21 cellular contexts compared by ENCODE assay signal in the genomic region with DNA sequence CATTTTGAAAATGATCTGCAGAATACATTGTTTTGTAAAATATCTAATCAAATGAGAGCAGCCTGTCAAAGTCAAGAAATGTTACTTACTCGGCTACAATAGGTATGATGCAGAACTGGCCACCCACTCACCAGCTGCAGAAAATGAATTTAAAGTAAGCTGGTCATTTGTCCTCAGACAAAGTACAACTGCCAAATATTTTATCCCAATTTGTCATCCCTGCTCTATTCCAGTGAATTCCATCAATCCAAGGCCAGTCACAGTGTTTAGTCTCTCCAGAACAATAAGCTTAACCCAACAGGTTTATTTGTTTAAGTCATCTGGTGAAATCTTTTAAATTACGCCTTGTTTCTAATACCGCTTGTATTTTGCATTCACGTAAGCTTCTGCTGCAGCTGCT. TPM values are rescaled to one million over a fixed set of nuclear protein-coding genes. Genes with fewer than 3 reads are reported as not detected.
DNase-seq lines count a peak whose midpoint lies in the region; ATAC-seq and TF ChIP-seq lines count a peak whose summit lies in the region.
"Had no signal": no experiment of that assay in that cellular context is flagged by ENCODE, and none has a peak within 500 bp of the region (broad histone marks: within the 10 kb centered on the region; RNA-seq: fewer than 3 reads in every experiment).

No MANE protein-coding gene starts in this region.

- no peaks in the 10 kb centered on the region for H4K20me1 ChIP-seq in OCI-LY1 (ENCODE audit: insufficient read depth, low read length)

- H3K36me3 Mint-ChIP-seq in activated CD4-positive, alpha-beta T cell treated with anti-CD3 and anti-CD28 coated beads, Interleukin-2, amount 10 ng/mL, durations not matched to agents 7 days and 5 days (ENCODE audit: low read depth) = no peaks in the 10 kb centered on the region
- H3K36me3 Mint-ChIP-seq in stimulated activated memory B cell treated with anti-CD40 and anti-IgM and Interleukin-4, amounts not matched to agents 10 μg/mL and 1 μg/mL and 100 μg/mL, for 72 hours = no peaks in the 10 kb centered on the region
- H3K36me3 Mint-ChIP-seq: CD4-positive, CD25-positive, alpha-beta regulatory T cell; memory B cell had no signal

- no peaks in the 10 kb centered on the region for H3K4me1 Mint-ChIP-seq in activated CD4-positive, alpha-beta T cell treated with anti-CD3 and anti-CD28 coated beads, Interleukin-2, amount 10 ng/mL, durations not matched to agents 7 days and 5 days
- no peaks in the 10 kb centered on the region for H3K4me1 Mint-ChIP-seq in stimulated activated memory B cell treated with anti-CD40 and anti-IgM and Interleukin-4, amounts not matched to agents 10 μg/mL and 1 μg/mL and 100 μg/mL, for 72 hours
- H3K4me1 Mint-ChIP-seq: CD4-positive, CD25-positive, alpha-beta regulatory T cell; memory B cell had no signal

- DNase-seq in cerebellar cortex (ENCODE audit: low spot score) (peak; percentile 32), globus pallidus (ENCODE audit: low spot score) (peak; percentile 19), substantia nigra (lab: John Stamatoyannopoulos, UW) (no peak), NCI-H82 treated with DMSO at 0.1 percent for 48 hours (lab: John Stamatoyannopoulos, UW; ENCODE audit: unreplicated experiment) (no peak)
- DNase-seq in activated CD4-positive, alpha-beta T cell treated with anti-CD3 and anti-CD28 coated beads, Interleukin-2, amount 10 ng/mL, durations not matched to agents 7 days and 5 days = no peak
- DNase-seq: activated CD4-positive, alpha-beta T cell treated with anti-CD3 and anti-CD28 coated beads for 1 hour; activated gamma-delta T cell treated with Interleukin-2 at 50 U/mL for 16 hours; CD4-positive, CD25-positive, alpha-beta regulatory T cell; cortex of kidney; H7; left colon; NCI-H1930; nucleus accumbens; Peyer's patch; SIG-M5; transverse colon had no signal

- no peaks in the 10 kb centered on the region for H3K36me3 ChIP-seq in OCI-LY1 (ENCODE audit: insufficient read depth, low read length)
- H3K36me3 ChIP-seq: transverse colon had no signal

- no peak for ATAC-seq in stimulated activated memory B cell treated with anti-CD40 and anti-IgM and Interleukin-4, amounts not matched to agents 10 μg/mL and 1 μg/mL and 100 μg/mL, for 72 hours
- ATAC-seq: left colon had no signal

- no peaks in the 10 kb centered on the region for H3K9me3 ChIP-seq in OCI-LY1 (ENCODE audit: low read length)
- H3K9me3 ChIP-seq: Peyer's patch, transverse colon had no signal

- H3K79me2 ChIP-seq in OCI-LY1 (ENCODE audit: insufficient read depth, low read length) = no peaks in the 10 kb centered on the region

- no peak overlapping the region for H3K4me3 Mint-ChIP-seq in activated CD4-positive, alpha-beta T cell treated with anti-CD3 and anti-CD28 coated beads, Interleukin-2, amount 10 ng/mL, durations not matched to agents 7 days and 5 days
- no peak overlapping the region for H3K4me3 Mint-ChIP-seq in stimulated activated memory B cell treated with anti-CD40 and anti-IgM and Interleukin-4, amounts not matched to agents 10 μg/mL and 1 μg/mL and 100 μg/mL, for 72 hours
- H3K4me3 Mint-ChIP-seq: CD4-positive, CD25-positive, alpha-beta regulatory T cell; memory B cell; T-helper 1 cell treated with Interleukin-12 subunit alpha and Interleukin-12 subunit beta and Interleukin-4 antibody, amounts not matched to agents 30 μg/mL and 1 μg/mL, for 36 hours had no signal

- POLR2A ChIA-PET in activated CD4-positive, alpha-beta T cell treated with anti-CD3 and anti-CD28 coated beads, Interleukin-2, amount 10 ng/mL, durations not matched to agents 7 days and 5 days (lab: Charles Lee) = no interaction called here

- no peaks in the 10 kb centered on the region for H3K9me2 ChIP-seq in OCI-LY1 (ENCODE audit: low read depth, low read length)

- H3F3A ChIP-seq in OCI-LY1 (ENCODE audit: insufficient read depth, low read length) = 0 out of 2 replicates have a peak, but pooled peaks cover 5% of the 10 kb centered on the region

- H3K27ac ChIP-seq in OCI-LY1 (ENCODE audit: low read depth, low read length, poor library complexity, severe bottlenecking) = no peak overlapping the region
- H3K27ac ChIP-seq in substantia nigra (ENCODE audit: low read depth, low read length, poor library complexity, severe bottlenecking) = peak overlapping the region; percentile 16
- H3K27ac ChIP-seq: Peyer's patch, transverse colon had no signal

- H3K4me1 ChIP-seq in OCI-LY1 (ENCODE audit: insufficient read depth, low read length, severe bottlenecking) = peaks cover 14% of the 10 kb centered on the region
- H3K4me1 ChIP-seq: Peyer's patch had no signal

- no peak overlapping the region for H3K27ac Mint-ChIP-seq in activated CD4-positive, alpha-beta T cell treated with anti-CD3 and anti-CD28 coated beads, Interleukin-2, amount 10 ng/mL, durations not matched to agents 7 days and 5 days
- no peak overlapping the region for H3K27ac Mint-ChIP-seq in stimulated activated memory B cell treated with anti-CD40 and anti-IgM and Interleukin-4, amounts not matched to agents 10 μg/mL and 1 μg/mL and 100 μg/mL, for 72 hours
- H3K27ac Mint-ChIP-seq: CD4-positive, CD25-positive, alpha-beta regulatory T cell; memory B cell; T-helper 1 cell treated with Interleukin-12 subunit alpha and Interleukin-12 subunit beta and Interleukin-4 antibody, amounts not matched to agents 30 μg/mL and 1 μg/mL, for 36 hours had no signal

- CTCF ChIA-PET in activated CD4-positive, alpha-beta T cell treated with anti-CD3 and anti-CD28 coated beads, Interleukin-2, amount 10 ng/mL, durations not matched to agents 7 days and 5 days (lab: Charles Lee) = interaction anchor here (1.1 kb wide), 1 partner anchor 228 kb away, joined by 3 read pairs; no protein-coding TSS in a partner anchor

- no peaks in the 10 kb centered on the region for H3K9me3 Mint-ChIP-seq in activated CD4-positive, alpha-beta T cell treated with anti-CD3 and anti-CD28 coated beads, Interleukin-2, amount 10 ng/mL, durations not matched to agents 7 days and 5 days
- H3K9me3 Mint-ChIP-seq in stimulated activated memory B cell treated with anti-CD40 and anti-IgM and Interleukin-4, amounts not matched to agents 10 μg/mL and 1 μg/mL and 100 μg/mL, for 72 hours = no peaks in the 10 kb centered on the region
- H3K9me3 Mint-ChIP-seq: CD4-positive, CD25-positive, alpha-beta regulatory T cell; memory B cell; T-helper 1 cell treated with Interleukin-12 subunit alpha and Interleukin-12 subunit beta and Interleukin-4 antibody, amounts not matched to agents 30 μg/mL and 1 μg/mL, for 36 hours had no signal

- H3K9ac ChIP-seq in OCI-LY1 (ENCODE audit: low read length) = peak overlapping the region; percentile 7; the same call in 1 of the 2 replicates

- H3K27me3 Mint-ChIP-seq in activated CD4-positive, alpha-beta T cell treated with anti-CD3 and anti-CD28 coated beads, Interleukin-2, amount 10 ng/mL, durations not matched to agents 7 days and 5 days = no peaks in the 10 kb centered on the region
- H3K27me3 Mint-ChIP-seq in stimulated activated memory B cell treated with anti-CD40 and anti-IgM and Interleukin-4, amounts not matched to agents 10 μg/mL and 1 μg/mL and 100 μg/mL, for 72 hours = no peaks in the 10 kb centered on the region
- H3K27me3 Mint-ChIP-seq: memory B cell had no signal

- no peak for TF ChIP-seq CTCF in OCI-LY1 (IDR thresholded peaks at IDR 0.05; ENCODE audit: low read length)

- H3K4me2 ChIP-seq in OCI-LY1 (ENCODE audit: low read length) = peak overlapping the region; percentile 31; the same call in 1 of the 2 replicates

- no peaks in the 10 kb centered on the region for H3K27me3 ChIP-seq in OCI-LY1 (ENCODE audit: insufficient read depth, low read length)
- H3K27me3 ChIP-seq: Peyer's patch, transverse colon had no signal

- peak overlapping the region; percentile 72; the same call in 1 of the 2 replicates for H2AFZ ChIP-seq in OCI-LY1 (ENCODE audit: low read length)

- H3K4me3 ChIP-seq in OCI-LY1 (ENCODE audit: low read depth, low read length, poor library complexity, severe bottlenecking) = no peak overlapping the region
- H3K4me3 ChIP-seq: Peyer's patch, smooth muscle cell, transverse colon had no signal

RNA-seq across cellular contexts. Expression of a gene that starts 46.6 kb away (rescaled TPM):
- 10 to 100 TPM; 50.9 to 60.8 TPM for total RNA-seq in activated CD4-positive, alpha-beta T cell treated with anti-CD3 and anti-CD28 coated beads, Interleukin-2, amount 10 ng/mL, durations not matched to agents 7 days and 5 days

Comparison
In these comparisons a context has a peak if more than half of its experiments do, and no peak if none do; other contexts are left out.
1. DNase-seq: peak in cerebellar cortex (single experiment) and globus pallidus (single experiment); none in substantia nigra (0 of 49), activated CD4-positive, alpha-beta T cell treated with anti-CD3 and anti-CD28 coated beads, Interleukin-2, amount 10 ng/mL, durations not matched to agents 7 days and 5 days (single experiment) and NCI-H82 treated with DMSO at 0.1 percent for 48 hours (single experiment).